In the genomic region with DNA sequence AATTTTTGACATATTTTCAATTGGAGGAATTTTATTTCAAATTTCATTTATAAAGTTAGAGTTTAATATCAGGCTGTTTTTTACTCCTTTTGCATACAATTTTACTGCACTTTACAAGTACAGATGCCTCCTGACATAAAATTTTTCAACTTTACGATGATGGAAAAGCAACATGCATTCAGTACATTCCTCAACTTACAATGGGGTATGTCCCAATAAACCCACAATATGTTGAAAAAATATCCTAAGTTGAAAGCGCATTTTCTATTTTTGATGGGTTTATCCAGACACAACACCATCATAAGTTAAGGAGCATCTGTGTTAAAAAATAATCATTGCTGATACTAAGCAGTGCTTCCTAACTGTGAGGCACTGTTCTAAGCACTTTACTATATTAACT, we compare ENCODE assay signal across 37 cellular contexts. TPM values are rescaled to one million over a fixed set of nuclear protein-coding genes. Genes with fewer than 3 reads are reported as not detected.
"Had no signal": no experiment of that assay in that cellular context is flagged by ENCODE, and none has a peak within 500 bp of the region (broad histone marks: within the 10 kb centered on the region; RNA-seq: fewer than 3 reads in every experiment).

No MANE protein-coding gene starts in this region.

- H3K4me3 ChIP-seq: adrenal gland, ascending aorta, cardiac muscle cell had no signal

- H3K4me1 ChIP-seq: ascending aorta had no signal

- FAIRE-seq: bronchial epithelial cell, TTC549 had no signal

- H3K27ac Mint-ChIP-seq: activated B cell treated with CpG ODN at 0.5 μM for 24 hours; activated CD4-positive, alpha-beta memory T cell treated with anti-CD3 and anti-CD28 coated beads, Interleukin-2, amount 10 ng/mL, durations not matched to agents 7 days and 5 days; activated CD4-positive, alpha-beta T cell treated with anti-CD3 and anti-CD28 coated beads, Interleukin-2, amount 10 ng/mL, durations not matched to agents 24 days and 14 days; activated CD8-positive, alpha-beta memory T cell treated with anti-CD3 and anti-CD28 coated beads, Interleukin-2, amount 10 ng/mL, durations not matched to agents 7 days and 5 days; activated CD8-positive, alpha-beta T cell treated with anti-CD3 and anti-CD28 coated beads, Interleukin-2, amount 10 ng/mL, durations not matched to agents 7 days and 5 days; activated naive CD4-positive, alpha-beta T cell treated with anti-CD3 and anti-CD28 coated beads for 36 hours; activated naive CD4-positive, alpha-beta T cell treated with anti-CD3 and anti-CD28 coated beads, Interleukin-2, amount 50 U/mL, for 72 hours; activated naive CD8-positive, alpha-beta T cell treated with anti-CD3 and anti-CD28 coated beads for 36 hours; activated T-cell treated with anti-CD3 and anti-CD28 coated beads, Interleukin-2, amount 50 U/mL, for 24 hours; brain; T-helper 1 cell treated with Interleukin-12 subunit alpha and Interleukin-12 subunit beta and Interleukin-4 antibody, amounts not matched to agents 30 μg/mL and 1 μg/mL, for 36 hours; T-helper 2 cell treated with Interferon-gamma antibody and Interleukin-4, amounts not matched to agents 5 μg/mL and 100 μg/mL, for 36 hours had no signal

- H3K36me3 Mint-ChIP-seq: activated naive CD4-positive, alpha-beta T cell treated with anti-CD3 and anti-CD28 coated beads, Interleukin-2, amount 50 U/mL, for 72 hours had no signal

- H3K36me3 ChIP-seq: adrenal gland, ascending aorta, cardiac muscle cell had no signal

- H3K9me3 ChIP-seq: adrenal gland, ascending aorta had no signal

- H3K4me3 Mint-ChIP-seq: activated B cell treated with CpG ODN at 0.5 μM for 24 hours; activated CD4-positive, alpha-beta memory T cell treated with anti-CD3 and anti-CD28 coated beads, Interleukin-2, amount 10 ng/mL, durations not matched to agents 7 days and 5 days; activated CD4-positive, alpha-beta T cell treated with anti-CD3 and anti-CD28 coated beads, Interleukin-2, amount 10 ng/mL, durations not matched to agents 24 days and 14 days; activated CD8-positive, alpha-beta memory T cell treated with anti-CD3 and anti-CD28 coated beads, Interleukin-2, amount 10 ng/mL, durations not matched to agents 7 days and 5 days; activated CD8-positive, alpha-beta T cell treated with anti-CD3 and anti-CD28 coated beads, Interleukin-2, amount 10 ng/mL, durations not matched to agents 7 days and 5 days; activated naive CD4-positive, alpha-beta T cell treated with anti-CD3 and anti-CD28 coated beads for 36 hours; activated naive CD8-positive, alpha-beta T cell treated with anti-CD3 and anti-CD28 coated beads for 36 hours; activated T-cell treated with anti-CD3 and anti-CD28 coated beads, Interleukin-2, amount 50 U/mL, for 24 hours; central memory CD8-positive, alpha-beta T cell; T-helper 1 cell treated with Interleukin-12 subunit alpha and Interleukin-12 subunit beta and Interleukin-4 antibody, amounts not matched to agents 30 μg/mL and 1 μg/mL, for 36 hours; T-helper 2 cell treated with Interferon-gamma antibody and Interleukin-4, amounts not matched to agents 5 μg/mL and 100 μg/mL, for 36 hours had no signal

- H3K9me3 Mint-ChIP-seq: activated B cell treated with CpG ODN at 0.5 μM for 24 hours; activated CD4-positive, alpha-beta memory T cell treated with anti-CD3 and anti-CD28 coated beads, Interleukin-2, amount 10 ng/mL, durations not matched to agents 7 days and 5 days; activated CD4-positive, alpha-beta T cell treated with anti-CD3 and anti-CD28 coated beads, Interleukin-2, amount 10 ng/mL, durations not matched to agents 24 days and 14 days; activated naive CD4-positive, alpha-beta T cell treated with anti-CD3 and anti-CD28 coated beads for 36 hours; activated naive CD4-positive, alpha-beta T cell treated with anti-CD3 and anti-CD28 coated beads, Interleukin-2, amount 50 U/mL, for 72 hours; activated naive CD8-positive, alpha-beta T cell treated with anti-CD3 and anti-CD28 coated beads for 36 hours; activated T-cell treated with anti-CD3 and anti-CD28 coated beads, Interleukin-2, amount 50 U/mL, for 24 hours; brain; central memory CD8-positive, alpha-beta T cell; T-helper 1 cell treated with Interleukin-12 subunit alpha and Interleukin-12 subunit beta and Interleukin-4 antibody, amounts not matched to agents 30 μg/mL and 1 μg/mL, for 36 hours; T-helper 2 cell treated with Interferon-gamma antibody and Interleukin-4, amounts not matched to agents 5 μg/mL and 100 μg/mL, for 36 hours had no signal

- ATAC-seq: activated CD8-positive, alpha-beta memory T cell treated with anti-CD3 and anti-CD28 coated beads, Interleukin-2, amount 10 ng/mL, durations not matched to agents 7 days and 5 days; activated CD8-positive, alpha-beta T cell treated with anti-CD3 and anti-CD28 coated beads, Interleukin-2, amount 10 ng/mL, durations not matched to agents 7 days and 5 days; activated naive CD4-positive, alpha-beta T cell treated with anti-CD3 and anti-CD28 coated beads, Interleukin-2, amount 50 U/mL, for 72 hours had no signal

- H3K27me3 ChIP-seq: adrenal gland, ascending aorta, cardiac muscle cell had no signal

- DNase-seq: activated B cell treated with CpG ODN at 0.5 μM for 24 hours; activated CD4-positive, alpha-beta memory T cell treated with anti-CD3 and anti-CD28 coated beads, Interleukin-2, amount 10 ng/mL, durations not matched to agents 7 days and 5 days; activated CD4-positive, alpha-beta T cell treated with anti-CD3 and anti-CD28 coated beads for 4 hours; activated CD4-positive, alpha-beta T cell treated with anti-CD3 and anti-CD28 coated beads, Interleukin-2, amount 10 ng/mL, durations not matched to agents 24 days and 14 days; activated CD4-positive, alpha-beta T cell treated with anti-CD3 and anti-CD28 coated beads, Interleukin-2, amount 50 U/mL, for 1 hour; activated CD4-positive, alpha-beta T cell treated with anti-CD3 and anti-CD28 coated beads, Interleukin-2, amount 50 U/mL, for 4 hours; activated CD4-positive, CD25-positive, alpha-beta regulatory T cell treated with anti-CD3 and anti-CD28 coated beads, Interleukin-2, amount 50 U/mL, for 72 hours; activated CD8-positive, alpha-beta memory T cell treated with anti-CD3 and anti-CD28 coated beads for 24 hours; activated CD8-positive, alpha-beta memory T cell treated with anti-CD3 and anti-CD28 coated beads, Interleukin-2, amount 10 ng/mL, durations not matched to agents 7 days and 5 days; activated CD8-positive, alpha-beta memory T cell treated with anti-CD3 and anti-CD28 coated beads, Interleukin-2, amount 50 U/mL, for 48 hours; activated CD8-positive, alpha-beta T cell treated with anti-CD3 and anti-CD28 coated beads, Interleukin-2, amount 10 ng/mL, durations not matched to agents 7 days and 5 days; activated effector memory CD4-positive, alpha-beta T cell treated with anti-CD3 and anti-CD28 coated beads, Interleukin-2, amount 50 U/mL, for 16 hours; activated gamma-delta T cell treated with Interleukin-2 at 50 U/mL for 16 hours; activated naive CD4-positive, alpha-beta T cell; activated naive CD4-positive, alpha-beta T cell treated with anti-CD3 and anti-CD28 coated beads for 36 hours; activated naive CD4-positive, alpha-beta T cell treated with anti-CD3 and anti-CD28 coated beads, Interleukin-2, amount 50 U/mL, for 16 hours; activated naive CD8-positive, alpha-beta T cell treated with anti-CD3 and anti-CD28 coated beads for 36 hours; activated T-cell treated with anti-CD3 and anti-CD28 coated beads, Interleukin-2, amount 50 U/mL, for 24 hours; activated T-cell treated with anti-CD3 and anti-CD28 coated beads, Interleukin-2, amount 50 U/mL, for 48 hours; adrenal gland; amygdala; anterior cingulate cortex; caudate nucleus; cerebellar nuclear complex; T-helper 1 cell; T-helper 2 cell; T-helper 9 cell had no signal

- H3K27me3 Mint-ChIP-seq: activated B cell treated with CpG ODN at 0.5 μM for 24 hours; activated CD4-positive, alpha-beta memory T cell treated with anti-CD3 and anti-CD28 coated beads, Interleukin-2, amount 10 ng/mL, durations not matched to agents 7 days and 5 days; activated CD4-positive, alpha-beta T cell treated with anti-CD3 and anti-CD28 coated beads, Interleukin-2, amount 10 ng/mL, durations not matched to agents 24 days and 14 days; activated CD8-positive, alpha-beta memory T cell treated with anti-CD3 and anti-CD28 coated beads, Interleukin-2, amount 10 ng/mL, durations not matched to agents 7 days and 5 days; activated naive CD8-positive, alpha-beta T cell treated with anti-CD3 and anti-CD28 coated beads for 36 hours; activated T-cell treated with anti-CD3 and anti-CD28 coated beads, Interleukin-2, amount 50 U/mL, for 24 hours; central memory CD8-positive, alpha-beta T cell had no signal

- H3K27ac ChIP-seq: adrenal gland, ascending aorta, cardiac muscle cell, VCaP had no signal

RNA-seq across cellular contexts. Expression of gene TMEM156, which starts 34.2 kb away (rescaled TPM):
- total RNA-seq: ascending aorta, cardiac muscle cell had no signal
- polyA plus RNA-seq: cardiac muscle cell had no signal
